In genomic region chr12:46110928-46111699, GRCh38 we compare ENCODE assay signal across 16 cellular contexts.
DNase-seq lines count a peak whose midpoint lies in the region; ATAC-seq and TF ChIP-seq lines count a peak whose summit lies in the region.
"Had no signal": no experiment of that assay in that cellular context is flagged by ENCODE, and none has a peak within 500 bp of the region (broad histone marks: within the 10 kb centered on the region; RNA-seq: fewer than 3 reads in every experiment).

No MANE protein-coding gene starts in this region.

- CTCF ChIA-PET in A673 (lab: Charles Lee) = no interaction called here

- H3K9me2 ChIP-seq in Loucy (replicated peaks; ENCODE audit: low read depth, low read length) = no peaks in the 10 kb centered on the region; the same call in 1 of the 2 replicates

- TF ChIP-seq CTCF in A673 (conservative IDR thresholded peaks at IDR 0.05; ENCODE audit: low read depth, low read length) = 0 out of 2 replicates have a peak, but pooled peaks have one; percentile 26
- TF ChIP-seq CTCF in Loucy (conservative IDR thresholded peaks at IDR 0.05; ENCODE audit: low read length) = peak; percentile 62
- peak; percentile 27 for TF ChIP-seq CTCF in epithelial cell of proximal tubule (conservative IDR thresholded peaks at IDR 0.05; ENCODE audit: low read depth, low read length)
- TF ChIP-seq CTCF in spleen (IDR thresholded peaks at IDR 0.05 in 8 of 11, conservative IDR thresholded peaks at IDR 0.05 in 3 of 11) = no peak
- no peak for TF ChIP-seq CTCF in heart left ventricle (IDR thresholded peaks at IDR 0.05)

- peak; percentile 33 for ATAC-seq in GM18511 (IDR thresholded peaks at IDR 0.05; ENCODE audit: unreplicated experiment)
- no peak for ATAC-seq in activated T-cell treated with anti-CD3 and anti-CD28 coated beads, Interleukin-2, amount 50 U/mL, for 4 hours
- no peak for ATAC-seq in heart left ventricle
- ATAC-seq: natural killer cell had no signal

- H3K4me1 Mint-ChIP-seq in activated T-cell treated with anti-CD3 and anti-CD28 coated beads, Interleukin-2, amount 50 U/mL, for 4 hours (ENCODE audit: low read depth) = peaks cover 4% of the 10 kb centered on the region
- H3K4me1 Mint-ChIP-seq: natural killer cell had no signal

- no peaks in the 10 kb centered on the region for H3K4me1 ChIP-seq in A673 (ENCODE audit: insufficient read depth, low read length, poor library complexity, severe bottlenecking)
- peaks cover 12% of the 10 kb centered on the region for H3K4me1 ChIP-seq in Loucy (ENCODE audit: insufficient read depth, low read length, poor library complexity, severe bottlenecking)
- peaks cover 0 to 36% (median 5%) of the 10 kb centered on the region in 6 donors for H3K4me1 ChIP-seq in spleen
- peaks cover 0 to 7% (median 0%) of the 10 kb centered on the region in 12 donors for H3K4me1 ChIP-seq in heart left ventricle
- H3K4me1 ChIP-seq: breast epithelium, uterus had no signal

- no peaks in the 10 kb centered on the region for H3K36me3 Mint-ChIP-seq in activated T-cell treated with anti-CD3 and anti-CD28 coated beads, Interleukin-2, amount 50 U/mL, for 4 hours (ENCODE audit: insufficient read depth)

- peaks cover 12% of the 10 kb centered on the region for H3K9me3 Mint-ChIP-seq in activated T-cell treated with anti-CD3 and anti-CD28 coated beads, Interleukin-2, amount 50 U/mL, for 4 hours

- H3K27me3 ChIP-seq in A673 (replicated peaks; ENCODE audit: insufficient read depth, low read depth, low read length, poor library complexity) = no peaks in the 10 kb centered on the region
- H3K27me3 ChIP-seq in Loucy (ENCODE audit: insufficient read depth, low read length, poor library complexity, severe bottlenecking) = no peaks in the 10 kb centered on the region
- no peaks in the 10 kb centered on the region for H3K27me3 ChIP-seq in spleen (replicated peaks in 1 of 7)
- H3K27me3 ChIP-seq in heart left ventricle = no peaks in the 10 kb centered on the region
- H3K27me3 ChIP-seq: breast epithelium, esophagus squamous epithelium, uterus had no signal

- no TSS peak for BruUV-seq in A673 (replicated peaks; lab: Mats Ljungman, UMichigan)

- no peak overlapping the region for H3K27ac ChIP-seq in A673 (ENCODE audit: low read depth, low read length, poor library complexity, severe bottlenecking)
- no peak overlapping the region for H3K27ac ChIP-seq in spleen
- no peak overlapping the region for H3K27ac ChIP-seq in heart left ventricle
- H3K27ac ChIP-seq: breast epithelium, uterus had no signal

- DNase-seq in A673 (ENCODE audit: low spot score) (no peak), epithelial cell of proximal tubule (ENCODE audit: low read depth) (no peak), cerebellum (ENCODE audit: low spot score) (no peak), spleen (no peak), heart left ventricle (no peak)
- DNase-seq in activated T-cell treated with anti-CD3 and anti-CD28 coated beads, Interleukin-2, amount 50 U/mL, for 4 hours = no peak
- DNase-seq: activated gamma-delta T cell treated with Interleukin-2 at 50 U/mL for 16 hours, esophagus squamous epithelium, GDM1, islet precursor cell, natural killer cell, NCI-H526 treated with DMSO at 0.1 percent for 48 hours, uterus had no signal

- H3K4me3 ChIP-seq in A673 (ENCODE audit: low read depth, low read length, poor library complexity, severe bottlenecking) (no peak overlapping the region), Loucy (ENCODE audit: low read length, poor library complexity, severe bottlenecking) (no peak overlapping the region), epithelial cell of proximal tubule (ENCODE audit: low read depth, low read length) (no peak overlapping the region), spleen (no peak overlapping the region), heart left ventricle (no peak overlapping the region)
- H3K4me3 ChIP-seq: breast epithelium, esophagus squamous epithelium, uterus had no signal

- H3F3A ChIP-seq in Loucy (ENCODE audit: low read depth) = no peaks in the 10 kb centered on the region

- no peaks in the 10 kb centered on the region for H4K20me1 ChIP-seq in Loucy (ENCODE audit: insufficient read depth, low read length, poor library complexity, severe bottlenecking)

- H3K36me3 ChIP-seq in A673 (ENCODE audit: insufficient read depth, low read length, poor library complexity, severe bottlenecking) (no peaks in the 10 kb centered on the region), Loucy (ENCODE audit: insufficient read depth, low read length) (no peaks in the 10 kb centered on the region), spleen (no peaks in the 10 kb centered on the region), heart left ventricle (no peaks in the 10 kb centered on the region)
- H3K36me3 ChIP-seq: breast epithelium, esophagus squamous epithelium, uterus had no signal

- H2AFZ ChIP-seq in Loucy (ENCODE audit: low read length) = no peak overlapping the region

- TF ChIP-seq POLR2A in spleen (IDR thresholded peaks at IDR 0.05) (no peak), heart left ventricle (IDR thresholded peaks at IDR 0.05) (no peak)

- H3K4me3 Mint-ChIP-seq in activated T-cell treated with anti-CD3 and anti-CD28 coated beads, Interleukin-2, amount 50 U/mL, for 4 hours = no peak overlapping the region
- H3K4me3 Mint-ChIP-seq: natural killer cell had no signal

- 46 to 60% (median 55%) methylated on average over 1 of the region's 1 CpG for WGBS in spleen, 5 donors
- 45 to 67% (median 62%) methylated on average over 1 of the region's 1 CpG for WGBS in heart left ventricle, 4 donors

- POLR2A ChIA-PET in A673 (lab: Charles Lee; ENCODE audit: low non-redundant PET) = no interaction called here

- no peaks in the 10 kb centered on the region for H3K79me2 ChIP-seq in Loucy (ENCODE audit: insufficient read depth, low read length)

- no peak overlapping the region for H3K9ac ChIP-seq in Loucy (ENCODE audit: low read depth, low read length, poor library complexity, severe bottlenecking)

- peaks cover 14% of the 10 kb centered on the region for H3K27me3 Mint-ChIP-seq in activated T-cell treated with anti-CD3 and anti-CD28 coated beads, Interleukin-2, amount 50 U/mL, for 4 hours (ENCODE audit: low read depth)

- intact Hi-C loops in A673 (cut with micrococcal nuclease; ENCODE audit: unreplicated experiment) = no loop called here
- intact Hi-C loops in spleen (cut with DNase I; ENCODE audit: low total_unique reads) = no loop called here
- intact Hi-C loops in heart left ventricle (cut with DNase I) = no loop called here

- peaks cover 11% of the 10 kb centered on the region for H3K9me3 ChIP-seq in A673 (ENCODE audit: low read depth, low read length, poor library complexity, severe bottlenecking)
- H3K9me3 ChIP-seq in Loucy (ENCODE audit: insufficient read depth, low read depth, low read length) = no peaks in the 10 kb centered on the region
- peaks cover 0 to 13% (median 3%) of the 10 kb centered on the region in 8 donors for H3K9me3 ChIP-seq in spleen
- H3K9me3 ChIP-seq in heart left ventricle = peaks cover 0 to 16% (median 4%) of the 10 kb centered on the region in 12 donors
- H3K9me3 ChIP-seq: esophagus squamous epithelium had no signal

- no peak overlapping the region for H3K4me2 ChIP-seq in Loucy (ENCODE audit: low read depth, low read length, poor library complexity, severe bottlenecking)

Comparison
In these comparisons a context has a peak if more than half of its experiments do, and no peak if none do; other contexts are left out.
1. CTCF ChIP-seq: peak in A673 (single experiment), Loucy (single experiment) and epithelial cell of proximal tubule (single experiment); none in spleen (0 of 11) and heart left ventricle (0 of 12).